Comparison of ENCODE assay signal across 1 cellular context in the genomic region with DNA sequence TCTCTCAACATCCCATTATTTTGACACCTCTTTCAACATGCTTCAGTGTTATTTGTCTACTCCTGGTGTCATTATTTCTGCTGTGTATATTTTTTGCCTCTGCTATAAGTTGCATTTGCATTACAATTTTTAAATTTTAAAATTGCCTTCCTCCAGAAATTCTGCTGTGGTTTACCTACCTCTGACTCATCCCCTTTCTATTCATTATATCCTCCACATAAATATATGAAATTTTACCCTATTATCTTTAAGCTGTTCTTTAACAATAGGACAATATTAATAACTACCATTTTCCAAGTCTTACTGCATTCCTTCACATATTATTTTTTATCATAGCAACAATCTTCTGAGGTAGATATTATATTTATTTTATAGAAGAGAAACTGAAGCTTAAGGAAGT.
TF ChIP-seq lines count a peak whose summit lies in the region.

No MANE protein-coding gene starts in this region.

TF ChIP-seq in GM23338, 12 proteins besides CTCF, POLR2A, EP300 and RAD21 (continued from another document):
- TF ChIP-seq, protein P1, sequence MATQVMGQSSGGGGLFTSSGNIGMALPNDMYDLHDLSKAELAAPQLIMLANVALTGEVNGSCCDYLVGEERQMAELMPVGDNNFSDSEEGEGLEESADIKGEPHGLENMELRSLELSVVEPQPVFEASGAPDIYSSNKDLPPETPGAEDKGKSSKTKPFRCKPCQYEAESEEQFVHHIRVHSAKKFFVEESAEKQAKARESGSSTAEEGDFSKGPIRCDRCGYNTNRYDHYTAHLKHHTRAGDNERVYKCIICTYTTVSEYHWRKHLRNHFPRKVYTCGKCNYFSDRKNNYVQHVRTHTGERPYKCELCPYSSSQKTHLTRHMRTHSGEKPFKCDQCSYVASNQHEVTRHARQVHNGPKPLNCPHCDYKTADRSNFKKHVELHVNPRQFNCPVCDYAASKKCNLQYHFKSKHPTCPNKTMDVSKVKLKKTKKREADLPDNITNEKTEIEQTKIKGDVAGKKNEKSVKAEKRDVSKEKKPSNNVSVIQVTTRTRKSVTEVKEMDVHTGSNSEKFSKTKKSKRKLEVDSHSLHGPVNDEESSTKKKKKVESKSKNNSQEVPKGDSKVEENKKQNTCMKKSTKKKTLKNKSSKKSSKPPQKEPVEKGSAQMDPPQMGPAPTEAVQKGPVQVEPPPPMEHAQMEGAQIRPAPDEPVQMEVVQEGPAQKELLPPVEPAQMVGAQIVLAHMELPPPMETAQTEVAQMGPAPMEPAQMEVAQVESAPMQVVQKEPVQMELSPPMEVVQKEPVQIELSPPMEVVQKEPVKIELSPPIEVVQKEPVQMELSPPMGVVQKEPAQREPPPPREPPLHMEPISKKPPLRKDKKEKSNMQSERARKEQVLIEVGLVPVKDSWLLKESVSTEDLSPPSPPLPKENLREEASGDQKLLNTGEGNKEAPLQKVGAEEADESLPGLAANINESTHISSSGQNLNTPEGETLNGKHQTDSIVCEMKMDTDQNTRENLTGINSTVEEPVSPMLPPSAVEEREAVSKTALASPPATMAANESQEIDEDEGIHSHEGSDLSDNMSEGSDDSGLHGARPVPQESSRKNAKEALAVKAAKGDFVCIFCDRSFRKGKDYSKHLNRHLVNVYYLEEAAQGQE (IDR thresholded peaks at IDR 0.05; ENCODE audit: unreplicated experiment): no peak
- TF ChIP-seq ZNF114 (CRISPR knock-in tag; IDR thresholded peaks at IDR 0.05) (no peak), POLR2AphosphoS5 (IDR thresholded peaks at IDR 0.05; ENCODE audit: low read depth) (no peak), STAT1 (IDR thresholded peaks at IDR 0.05; ENCODE audit: unreplicated experiment) (no peak), ZNF331 (CRISPR knock-in tag; IDR thresholded peaks at IDR 0.05; ENCODE audit: low read depth) (no peak), EZH2phosphoT487 (IDR thresholded peaks at IDR 0.05; ENCODE audit: unreplicated experiment) (no peak), EZH2 (IDR thresholded peaks at IDR 0.05; ENCODE audit: low read depth, unreplicated experiment) (no peak), CREB1 (CRISPR knock-in tag; IDR thresholded peaks at IDR 0.05; ENCODE audit: low read depth) (no peak), NANOG (IDR thresholded peaks at IDR 0.05; ENCODE audit: borderline replicate concordance) (no peak)
- TF ChIP-seq, protein P2, sequence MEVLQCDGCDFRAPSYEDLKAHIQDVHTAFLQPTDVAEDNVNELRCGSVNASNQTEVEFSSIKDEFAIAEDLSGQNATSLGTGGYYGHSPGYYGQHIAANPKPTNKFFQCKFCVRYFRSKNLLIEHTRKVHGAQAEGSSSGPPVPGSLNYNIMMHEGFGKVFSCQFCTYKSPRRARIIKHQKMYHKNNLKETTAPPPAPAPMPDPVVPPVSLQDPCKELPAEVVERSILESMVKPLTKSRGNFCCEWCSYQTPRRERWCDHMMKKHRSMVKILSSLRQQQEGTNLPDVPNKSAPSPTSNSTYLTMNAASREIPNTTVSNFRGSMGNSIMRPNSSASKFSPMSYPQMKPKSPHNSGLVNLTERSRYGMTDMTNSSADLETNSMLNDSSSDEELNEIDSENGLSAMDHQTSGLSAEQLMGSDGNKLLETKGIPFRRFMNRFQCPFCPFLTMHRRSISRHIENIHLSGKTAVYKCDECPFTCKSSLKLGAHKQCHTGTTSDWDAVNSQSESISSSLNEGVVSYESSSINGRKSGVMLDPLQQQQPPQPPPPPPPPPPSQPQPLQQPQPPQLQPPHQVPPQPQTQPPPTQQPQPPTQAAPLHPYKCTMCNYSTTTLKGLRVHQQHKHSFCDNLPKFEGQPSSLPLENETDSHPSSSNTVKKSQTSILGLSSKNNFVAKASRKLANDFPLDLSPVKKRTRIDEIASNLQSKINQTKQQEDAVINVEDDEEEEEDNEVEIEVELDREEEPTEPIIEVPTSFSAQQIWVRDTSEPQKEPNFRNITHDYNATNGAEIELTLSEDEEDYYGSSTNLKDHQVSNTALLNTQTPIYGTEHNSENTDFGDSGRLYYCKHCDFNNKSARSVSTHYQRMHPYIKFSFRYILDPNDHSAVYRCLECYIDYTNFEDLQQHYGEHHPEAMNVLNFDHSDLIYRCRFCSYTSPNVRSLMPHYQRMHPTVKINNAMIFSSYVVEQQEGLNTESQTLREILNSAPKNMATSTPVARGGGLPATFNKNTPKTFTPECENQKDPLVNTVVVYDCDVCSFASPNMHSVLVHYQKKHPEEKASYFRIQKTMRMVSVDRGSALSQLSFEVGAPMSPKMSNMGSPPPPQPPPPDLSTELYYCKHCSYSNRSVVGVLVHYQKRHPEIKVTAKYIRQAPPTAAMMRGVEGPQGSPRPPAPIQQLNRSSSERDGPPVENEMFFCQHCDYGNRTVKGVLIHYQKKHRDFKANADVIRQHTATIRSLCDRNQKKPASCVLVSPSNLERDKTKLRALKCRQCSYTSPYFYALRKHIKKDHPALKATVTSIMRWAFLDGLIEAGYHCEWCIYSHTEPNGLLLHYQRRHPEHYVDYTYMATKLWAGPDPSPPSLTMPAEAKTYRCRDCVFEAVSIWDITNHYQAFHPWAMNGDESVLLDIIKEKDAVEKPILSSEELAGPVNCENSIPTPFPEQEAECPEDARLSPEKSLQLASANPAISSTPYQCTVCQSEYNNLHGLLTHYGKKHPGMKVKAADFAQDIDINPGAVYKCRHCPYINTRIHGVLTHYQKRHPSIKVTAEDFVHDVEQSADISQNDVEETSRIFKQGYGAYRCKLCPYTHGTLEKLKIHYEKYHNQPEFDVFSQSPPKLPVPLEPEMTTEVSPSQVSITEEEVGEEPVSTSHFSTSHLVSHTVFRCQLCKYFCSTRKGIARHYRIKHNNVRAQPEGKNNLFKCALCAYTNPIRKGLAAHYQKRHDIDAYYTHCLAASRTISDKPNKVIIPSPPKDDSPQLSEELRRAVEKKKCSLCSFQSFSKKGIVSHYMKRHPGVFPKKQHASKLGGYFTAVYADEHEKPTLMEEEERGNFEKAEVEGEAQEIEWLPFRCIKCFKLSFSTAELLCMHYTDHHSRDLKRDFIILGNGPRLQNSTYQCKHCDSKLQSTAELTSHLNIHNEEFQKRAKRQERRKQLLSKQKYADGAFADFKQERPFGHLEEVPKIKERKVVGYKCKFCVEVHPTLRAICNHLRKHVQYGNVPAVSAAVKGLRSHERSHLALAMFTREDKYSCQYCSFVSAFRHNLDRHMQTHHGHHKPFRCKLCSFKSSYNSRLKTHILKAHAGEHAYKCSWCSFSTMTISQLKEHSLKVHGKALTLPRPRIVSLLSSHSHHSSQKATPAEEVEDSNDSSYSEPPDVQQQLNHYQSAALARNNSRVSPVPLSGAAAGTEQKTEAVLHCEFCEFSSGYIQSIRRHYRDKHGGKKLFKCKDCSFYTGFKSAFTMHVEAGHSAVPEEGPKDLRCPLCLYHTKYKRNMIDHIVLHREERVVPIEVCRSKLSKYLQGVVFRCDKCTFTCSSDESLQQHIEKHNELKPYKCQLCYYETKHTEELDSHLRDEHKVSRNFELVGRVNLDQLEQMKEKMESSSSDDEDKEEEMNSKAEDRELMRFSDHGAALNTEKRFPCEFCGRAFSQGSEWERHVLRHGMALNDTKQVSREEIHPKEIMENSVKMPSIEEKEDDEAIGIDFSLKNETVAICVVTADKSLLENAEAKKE (CRISPR knock-in tag; IDR thresholded peaks at IDR 0.05): no peak
- TF ChIP-seq, protein P3, sequence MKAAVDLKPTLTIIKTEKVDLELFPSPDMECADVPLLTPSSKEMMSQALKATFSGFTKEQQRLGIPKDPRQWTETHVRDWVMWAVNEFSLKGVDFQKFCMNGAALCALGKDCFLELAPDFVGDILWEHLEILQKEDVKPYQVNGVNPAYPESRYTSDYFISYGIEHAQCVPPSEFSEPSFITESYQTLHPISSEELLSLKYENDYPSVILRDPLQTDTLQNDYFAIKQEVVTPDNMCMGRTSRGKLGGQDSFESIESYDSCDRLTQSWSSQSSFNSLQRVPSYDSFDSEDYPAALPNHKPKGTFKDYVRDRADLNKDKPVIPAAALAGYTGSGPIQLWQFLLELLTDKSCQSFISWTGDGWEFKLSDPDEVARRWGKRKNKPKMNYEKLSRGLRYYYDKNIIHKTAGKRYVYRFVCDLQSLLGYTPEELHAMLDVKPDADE (IDR thresholded peaks at IDR 0.05): no peak
